1 cellular context compared by ENCODE assay signal in the genomic region with DNA sequence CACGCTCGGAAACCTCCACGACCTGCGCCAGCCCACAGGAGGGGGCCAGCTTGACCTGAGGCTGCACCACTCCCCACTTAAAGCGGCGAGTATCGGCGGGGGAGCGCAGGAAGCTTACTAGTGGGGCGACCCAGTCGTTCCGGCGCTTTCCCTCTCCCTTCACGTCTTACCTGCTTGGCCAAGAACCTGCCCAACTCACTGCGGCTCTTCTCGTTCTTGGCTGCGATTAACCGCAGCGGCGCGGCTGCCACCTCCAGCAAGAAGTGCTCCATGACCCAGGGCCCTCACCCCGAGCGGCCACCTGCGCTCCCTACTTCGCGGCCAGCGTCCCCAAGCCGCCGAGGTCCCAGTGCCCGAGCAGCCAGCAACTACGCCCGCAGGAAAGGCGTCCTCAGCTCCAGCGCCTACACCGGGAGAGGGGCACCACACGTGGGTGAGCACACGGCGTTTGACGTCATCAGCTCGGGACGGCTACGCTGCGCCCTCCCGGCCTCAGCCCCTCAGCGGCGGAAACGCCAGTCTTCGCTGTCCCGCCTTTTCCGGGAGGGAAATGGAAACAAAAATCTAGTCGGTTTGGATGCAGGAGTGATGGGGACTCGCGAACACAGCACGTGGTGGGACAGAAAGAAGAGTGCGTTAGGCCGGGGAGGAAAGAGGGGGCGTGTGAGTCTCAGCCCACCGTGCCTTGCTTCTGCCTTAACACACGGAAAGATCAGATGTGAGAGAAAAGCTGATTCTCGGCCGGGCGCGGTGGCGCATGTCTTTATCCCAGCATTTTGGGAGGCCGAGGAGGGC.
TF ChIP-seq lines count a peak whose summit lies in the region.

A gene with protein sequence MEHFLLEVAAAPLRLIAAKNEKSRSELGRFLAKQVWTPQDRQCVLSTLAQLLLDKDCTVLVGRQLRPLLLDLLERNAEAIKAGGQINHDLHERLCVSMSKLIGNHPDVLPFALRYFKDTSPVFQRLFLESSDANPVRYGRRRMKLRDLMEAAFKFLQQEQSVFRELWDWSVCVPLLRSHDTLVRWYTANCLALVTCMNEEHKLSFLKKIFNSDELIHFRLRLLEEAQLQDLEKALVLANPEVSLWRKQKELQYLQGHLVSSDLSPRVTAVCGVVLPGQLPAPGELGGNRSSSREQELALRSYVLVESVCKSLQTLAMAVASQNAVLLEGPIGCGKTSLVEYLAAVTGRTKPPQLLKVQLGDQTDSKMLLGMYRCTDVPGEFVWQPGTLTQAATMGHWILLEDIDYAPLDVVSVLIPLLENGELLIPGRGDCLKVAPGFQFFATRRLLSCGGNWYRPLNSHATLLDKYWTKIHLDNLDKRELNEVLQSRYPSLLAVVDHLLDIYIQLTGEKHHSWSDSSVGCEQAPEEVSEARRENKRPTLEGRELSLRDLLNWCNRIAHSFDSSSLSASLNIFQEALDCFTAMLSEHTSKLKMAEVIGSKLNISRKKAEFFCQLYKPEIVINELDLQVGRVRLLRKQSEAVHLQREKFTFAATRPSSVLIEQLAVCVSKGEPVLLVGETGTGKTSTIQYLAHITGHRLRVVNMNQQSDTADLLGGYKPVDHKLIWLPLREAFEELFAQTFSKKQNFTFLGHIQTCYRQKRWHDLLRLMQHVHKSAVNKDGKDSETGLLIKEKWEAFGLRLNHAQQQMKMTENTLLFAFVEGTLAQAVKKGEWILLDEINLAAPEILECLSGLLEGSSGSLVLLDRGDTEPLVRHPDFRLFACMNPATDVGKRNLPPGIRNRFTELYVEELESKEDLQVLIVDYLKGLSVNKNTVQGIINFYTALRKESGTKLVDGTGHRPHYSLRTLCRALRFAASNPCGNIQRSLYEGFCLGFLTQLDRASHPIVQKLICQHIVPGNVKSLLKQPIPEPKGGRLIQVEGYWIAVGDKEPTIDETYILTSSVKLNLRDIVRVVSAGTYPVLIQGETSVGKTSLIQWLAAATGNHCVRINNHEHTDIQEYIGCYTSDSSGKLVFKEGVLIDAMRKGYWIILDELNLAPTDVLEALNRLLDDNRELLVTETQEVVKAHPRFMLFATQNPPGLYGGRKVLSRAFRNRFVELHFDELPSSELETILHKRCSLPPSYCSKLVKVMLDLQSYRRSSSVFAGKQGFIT (N-terminal part only) (minus strand): TSS at position 459 of the 795 bp plus-strand sequence. CDS start 187 bp downstream, at position 272.

TF ChIP-seq in HepG2, 621 proteins besides CTCF, POLR2A, EP300 and RAD21 (continued from another document and continues in another):
- TF ChIP-seq EED (CRISPR knock-in tag; IDR thresholded peaks at IDR 0.05) (peak; percentile 78; the same call in 1 of the 2 replicates), ZSCAN31 (CRISPR knock-in tag; IDR thresholded peaks at IDR 0.05; ENCODE audit: low read depth) (peak; percentile 88), KLF15 (CRISPR knock-in tag; IDR thresholded peaks at IDR 0.05; ENCODE audit: borderline replicate concordance) (no peak), SP4 (CRISPR knock-in tag; IDR thresholded peaks at IDR 0.05) (peak; percentile 89), ZNF720 (CRISPR knock-in tag; IDR thresholded peaks at IDR 0.05) (0 out of 2 replicates have a peak, but pooled peaks have one; percentile 33), HNF1A (IDR thresholded peaks at IDR 0.05; ENCODE audit: low read depth) (no peak), HNF1A (CRISPR knock-in tag; IDR thresholded peaks at IDR 0.05; ENCODE audit: borderline replicate concordance) (peak; percentile 79), ZNF138 (CRISPR knock-in tag; IDR thresholded peaks at IDR 0.05; ENCODE audit: low read depth) (peak; percentile 91; the same call in 1 of the 2 replicates), ZNF572 (CRISPR knock-in tag; IDR thresholded peaks at IDR 0.05) (0 out of 2 replicates have a peak, but pooled peaks have one; percentile 71), ZNF143 (CRISPR knock-in tag; IDR thresholded peaks at IDR 0.05) (peak; percentile 20; the same call in 1 of the 2 replicates), TAF1 (CRISPR knock-in tag; IDR thresholded peaks at IDR 0.05) (peak; percentile 88), KDM5B (CRISPR knock-in tag; IDR thresholded peaks at IDR 0.05; ENCODE audit: borderline replicate concordance) (peak; percentile 71; the same call in 1 of the 2 replicates), ZNF430 (CRISPR knock-in tag; IDR thresholded peaks at IDR 0.05) (0 out of 2 replicates have a peak, but pooled peaks have one; percentile 71), USF2 (IDR thresholded peaks at IDR 0.05; ENCODE audit: low read depth, low read length) (peak; percentile 74), USF2 (CRISPR knock-in tag; IDR thresholded peaks at IDR 0.05; ENCODE audit: borderline replicate concordance) (peak; percentile 80; the same call in 1 of the 2 replicates), ZNF850 (CRISPR knock-in tag; conservative IDR thresholded peaks at IDR 0.05) (no peak), ZNF335 (CRISPR knock-in tag; IDR thresholded peaks at IDR 0.05) (peak; percentile 79), SMAD3 (CRISPR knock-in tag; IDR thresholded peaks at IDR 0.05) (peak; percentile 27), YY1 (IDR thresholded peaks at IDR 0.05; ENCODE audit: insufficient read depth, insufficient replicate concordance, low read depth, low read length) (peak; percentile 62), ZFP90 (CRISPR knock-in tag; IDR thresholded peaks at IDR 0.05; ENCODE audit: borderline replicate concordance) (peak; percentile 71; the same call in 1 of the 2 replicates)
- TF ChIP-seq, protein P1, sequence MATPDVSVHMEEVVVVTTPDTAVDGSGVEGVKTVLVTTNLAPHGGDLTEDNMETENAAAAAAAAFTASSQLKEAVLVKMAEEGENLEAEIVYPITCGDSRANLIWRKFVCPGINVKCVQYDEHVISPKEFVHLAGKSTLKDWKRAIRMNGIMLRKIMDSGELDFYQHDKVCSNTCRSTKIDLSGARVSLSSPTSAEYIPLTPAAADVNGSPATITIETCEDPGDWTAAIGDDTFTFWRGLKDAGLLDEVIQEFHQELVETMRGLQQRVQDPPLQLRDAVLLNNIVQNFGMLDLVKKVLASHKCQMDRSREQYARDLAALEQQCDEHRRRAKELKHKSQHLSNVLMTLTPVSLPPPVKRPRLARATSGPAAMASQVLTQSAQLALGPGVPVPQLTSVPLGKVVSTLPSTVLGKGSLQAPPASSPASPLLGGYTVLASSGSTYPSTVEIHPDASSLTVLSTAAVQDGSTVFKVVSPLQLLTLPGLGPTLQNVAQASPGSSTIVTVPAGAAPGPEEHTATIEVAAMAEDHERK (CRISPR knock-in tag; IDR thresholded peaks at IDR 0.05; ENCODE audit: low read depth) = peak; percentile 90
- TF ChIP-seq, protein P2, sequence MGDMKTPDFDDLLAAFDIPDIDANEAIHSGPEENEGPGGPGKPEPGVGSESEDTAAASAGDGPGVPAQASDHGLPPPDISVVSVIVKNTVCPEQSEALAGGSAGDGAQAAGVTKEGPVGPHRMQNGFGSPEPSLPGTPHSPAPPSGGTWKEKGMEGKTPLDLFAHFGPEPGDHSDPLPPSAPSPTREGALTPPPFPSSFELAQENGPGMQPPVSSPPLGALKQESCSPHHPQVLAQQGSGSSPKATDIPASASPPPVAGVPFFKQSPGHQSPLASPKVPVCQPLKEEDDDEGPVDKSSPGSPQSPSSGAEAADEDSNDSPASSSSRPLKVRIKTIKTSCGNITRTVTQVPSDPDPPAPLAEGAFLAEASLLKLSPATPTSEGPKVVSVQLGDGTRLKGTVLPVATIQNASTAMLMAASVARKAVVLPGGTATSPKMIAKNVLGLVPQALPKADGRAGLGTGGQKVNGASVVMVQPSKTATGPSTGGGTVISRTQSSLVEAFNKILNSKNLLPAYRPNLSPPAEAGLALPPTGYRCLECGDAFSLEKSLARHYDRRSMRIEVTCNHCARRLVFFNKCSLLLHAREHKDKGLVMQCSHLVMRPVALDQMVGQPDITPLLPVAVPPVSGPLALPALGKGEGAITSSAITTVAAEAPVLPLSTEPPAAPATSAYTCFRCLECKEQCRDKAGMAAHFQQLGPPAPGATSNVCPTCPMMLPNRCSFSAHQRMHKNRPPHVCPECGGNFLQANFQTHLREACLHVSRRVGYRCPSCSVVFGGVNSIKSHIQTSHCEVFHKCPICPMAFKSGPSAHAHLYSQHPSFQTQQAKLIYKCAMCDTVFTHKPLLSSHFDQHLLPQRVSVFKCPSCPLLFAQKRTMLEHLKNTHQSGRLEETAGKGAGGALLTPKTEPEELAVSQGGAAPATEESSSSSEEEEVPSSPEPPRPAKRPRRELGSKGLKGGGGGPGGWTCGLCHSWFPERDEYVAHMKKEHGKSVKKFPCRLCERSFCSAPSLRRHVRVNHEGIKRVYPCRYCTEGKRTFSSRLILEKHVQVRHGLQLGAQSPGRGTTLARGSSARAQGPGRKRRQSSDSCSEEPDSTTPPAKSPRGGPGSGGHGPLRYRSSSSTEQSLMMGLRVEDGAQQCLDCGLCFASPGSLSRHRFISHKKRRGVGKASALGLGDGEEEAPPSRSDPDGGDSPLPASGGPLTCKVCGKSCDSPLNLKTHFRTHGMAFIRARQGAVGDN (CRISPR knock-in tag; IDR thresholded peaks at IDR 0.05) = peak; percentile 99
- TF ChIP-seq, protein P3, sequence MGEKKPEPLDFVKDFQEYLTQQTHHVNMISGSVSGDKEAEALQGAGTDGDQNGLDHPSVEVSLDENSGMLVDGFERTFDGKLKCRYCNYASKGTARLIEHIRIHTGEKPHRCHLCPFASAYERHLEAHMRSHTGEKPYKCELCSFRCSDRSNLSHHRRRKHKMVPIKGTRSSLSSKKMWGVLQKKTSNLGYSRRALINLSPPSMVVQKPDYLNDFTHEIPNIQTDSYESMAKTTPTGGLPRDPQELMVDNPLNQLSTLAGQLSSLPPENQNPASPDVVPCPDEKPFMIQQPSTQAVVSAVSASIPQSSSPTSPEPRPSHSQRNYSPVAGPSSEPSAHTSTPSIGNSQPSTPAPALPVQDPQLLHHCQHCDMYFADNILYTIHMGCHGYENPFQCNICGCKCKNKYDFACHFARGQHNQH (CRISPR knock-in tag; IDR thresholded peaks at IDR 0.05) = peak; percentile 94
- TF ChIP-seq, protein P4, sequence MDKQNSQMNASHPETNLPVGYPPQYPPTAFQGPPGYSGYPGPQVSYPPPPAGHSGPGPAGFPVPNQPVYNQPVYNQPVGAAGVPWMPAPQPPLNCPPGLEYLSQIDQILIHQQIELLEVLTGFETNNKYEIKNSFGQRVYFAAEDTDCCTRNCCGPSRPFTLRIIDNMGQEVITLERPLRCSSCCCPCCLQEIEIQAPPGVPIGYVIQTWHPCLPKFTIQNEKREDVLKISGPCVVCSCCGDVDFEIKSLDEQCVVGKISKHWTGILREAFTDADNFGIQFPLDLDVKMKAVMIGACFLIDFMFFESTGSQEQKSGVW (CRISPR knock-in tag; IDR thresholded peaks at IDR 0.05; ENCODE audit: borderline replicate concordance) = peak; percentile 43; the same call in 1 of the 2 replicates
- TF ChIP-seq, protein P5, sequence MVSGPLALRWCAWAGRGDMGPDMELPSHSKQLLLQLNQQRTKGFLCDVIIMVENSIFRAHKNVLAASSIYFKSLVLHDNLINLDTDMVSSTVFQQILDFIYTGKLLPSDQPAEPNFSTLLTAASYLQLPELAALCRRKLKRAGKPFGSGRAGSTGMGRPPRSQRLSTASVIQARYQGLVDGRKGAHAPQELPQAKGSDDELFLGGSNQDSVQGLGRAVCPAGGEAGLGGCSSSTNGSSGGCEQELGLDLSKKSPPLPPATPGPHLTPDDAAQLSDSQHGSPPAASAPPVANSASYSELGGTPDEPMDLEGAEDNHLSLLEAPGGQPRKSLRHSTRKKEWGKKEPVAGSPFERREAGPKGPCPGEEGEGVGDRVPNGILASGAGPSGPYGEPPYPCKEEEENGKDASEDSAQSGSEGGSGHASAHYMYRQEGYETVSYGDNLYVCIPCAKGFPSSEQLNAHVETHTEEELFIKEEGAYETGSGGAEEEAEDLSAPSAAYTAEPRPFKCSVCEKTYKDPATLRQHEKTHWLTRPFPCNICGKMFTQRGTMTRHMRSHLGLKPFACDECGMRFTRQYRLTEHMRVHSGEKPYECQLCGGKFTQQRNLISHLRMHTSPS (CRISPR knock-in tag; IDR thresholded peaks at IDR 0.05; ENCODE audit: low read depth) = peak; percentile 60; the same call in 1 of the 2 replicates
